In the genomic region with DNA sequence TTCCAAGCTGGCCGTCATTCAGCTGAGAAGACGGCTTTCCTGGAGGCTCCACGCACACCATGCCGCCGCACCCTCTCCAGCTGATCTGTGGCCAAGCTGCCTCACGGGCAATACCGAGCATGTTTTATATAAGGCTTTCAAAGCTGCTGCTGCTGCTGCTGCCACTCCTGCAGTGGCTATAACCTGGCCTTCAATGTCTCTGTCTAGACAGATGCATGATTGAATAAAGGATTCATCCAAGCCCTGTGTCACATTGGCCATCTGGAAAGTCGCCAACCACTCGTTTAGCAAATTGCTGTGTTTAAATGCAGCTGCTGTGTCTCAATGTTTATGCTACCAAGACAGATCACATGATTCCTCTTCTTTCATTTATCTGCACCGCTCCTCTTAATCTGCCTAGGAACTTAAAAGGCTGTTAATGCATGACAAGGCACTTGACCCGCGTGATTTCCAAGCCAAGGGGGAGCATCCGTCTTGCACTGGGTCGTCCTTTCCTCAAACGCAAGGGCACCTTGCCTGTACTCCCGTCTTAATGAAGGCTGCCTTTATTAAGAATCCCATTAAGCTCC, we compare ENCODE assay signal across 9 cellular contexts.
DNase-seq lines count a peak whose midpoint lies in the region; ATAC-seq and TF ChIP-seq lines count a peak whose summit lies in the region.
"Had no signal": no experiment of that assay in that cellular context is flagged by ENCODE, and none has a peak within 500 bp of the region (broad histone marks: within the 10 kb centered on the region; RNA-seq: fewer than 3 reads in every experiment).

No MANE protein-coding gene starts in this region.

- POLR2A ChIA-PET in Panc1 (lab: Charles Lee): no interaction called here

- peak; percentile 93 for DNase-seq in NCI-H1092 treated with DMSO at 0.1 percent for 48 hours (lab: John Stamatoyannopoulos, UW)
- no peak for DNase-seq in Panc1 (ENCODE audit: low read depth, low spot score)
- peak; percentile 33 for DNase-seq in globus pallidus (ENCODE audit: low spot score)
- DNase-seq in smooth muscle cell (lab: John Stamatoyannopoulos, UW; ENCODE audit: unreplicated experiment): peak; percentile 19
- DNase-seq in GM13976 (ENCODE audit: low spot score): no peak
- DNase-seq in central memory CD4-positive, alpha-beta T cell: no peak
- DNase-seq: nephron progenitor cell had no signal

- intact Hi-C loops in Panc1 (cut with micrococcal nuclease; ENCODE audit: unreplicated experiment): loop anchor here (10.0 kb wide), 1 partner anchor 242 kb away; no protein-coding TSS in a partner anchor

- H2AFZ ChIP-seq in smooth muscle cell (ENCODE audit: low read depth): no peak overlapping the region

- in situ Hi-C loops in Panc1 (cut with HindIII; ENCODE audit: low pct_unique_long_range_greater_than_20kb, low sequenced_read_pairs) (no loop called here), GM13976 (cut with MboI; ENCODE audit: low sequenced_read_pairs, unreplicated experiment) (loop anchor here (25.0 kb wide), 1 partner anchor 359 kb away; no protein-coding TSS in a partner anchor)

- H3K4me3 ChIP-seq in Panc1 (ENCODE audit: low read depth in 2 of 2, low read length in 2 of 2): no peak overlapping the region
- H3K4me3 ChIP-seq in smooth muscle cell: no peak overlapping the region

- H3K36me3 ChIP-seq in Panc1 (ENCODE audit: control insufficient read depth, insufficient read depth, low read length) (no peaks in the 10 kb centered on the region), smooth muscle cell (ENCODE audit: low read depth) (no peaks in the 10 kb centered on the region)

- H3F3A ChIP-seq in smooth muscle cell (ENCODE audit: low read depth): peaks cover 14% of the 10 kb centered on the region

- H3K4me2 ChIP-seq in smooth muscle cell: peak overlapping the region; percentile 66

- no peaks in the 10 kb centered on the region for H4K20me1 ChIP-seq in smooth muscle cell (ENCODE audit: low read depth)

- H3K79me2 ChIP-seq in smooth muscle cell (ENCODE audit: low read depth): no peaks in the 10 kb centered on the region

- H3K27me3 ChIP-seq in Panc1 (ENCODE audit: control insufficient read depth, insufficient read depth, low read length) (no peaks in the 10 kb centered on the region), smooth muscle cell (ENCODE audit: low read depth) (no peaks in the 10 kb centered on the region)

- H3K4me1 ChIP-seq in Panc1 (ENCODE audit: control insufficient read depth, insufficient read depth, low read length): peaks cover 21% of the 10 kb centered on the region
- H3K4me1 ChIP-seq in smooth muscle cell (ENCODE audit: low read depth): no peaks in the 10 kb centered on the region

- CTCF ChIA-PET in Panc1 (lab: Charles Lee): no interaction called here

- 39% methylated on average over 16 of the region's 16 CpGs for WGBS in smooth muscle cell (ENCODE audit: low lambda C conversion rate)

- H3K27ac ChIP-seq in Panc1 (ENCODE audit: low read length) (peak overlapping the region; percentile 89), smooth muscle cell (ENCODE audit: low read depth) (peak overlapping the region; percentile 96)

- BruUV-seq in Panc1 (replicated peaks; lab: Mats Ljungman, UMichigan): no TSS peak

- H3K9me3 ChIP-seq in Panc1 (ENCODE audit: control insufficient read depth, insufficient read depth, low read depth, low read length) (no peaks in the 10 kb centered on the region), smooth muscle cell (replicated peaks; ENCODE audit: low read depth) (no peaks in the 10 kb centered on the region)

- TF ChIP-seq CTCF in Panc1 (IDR thresholded peaks at IDR 0.05) (no peak), smooth muscle cell (IDR thresholded peaks at IDR 0.05; ENCODE audit: borderline replicate concordance, insufficient read depth, poor library complexity, severe bottlenecking) (no peak), GM13976 (IDR thresholded peaks at IDR 0.05; ENCODE audit: borderline replicate concordance, control extremely low read depth, extremely low read depth, insufficient read depth, missing control alignments) (no peak)

- H3K9ac ChIP-seq in smooth muscle cell (ENCODE audit: low read depth): peak overlapping the region; percentile 71

- ATAC-seq in Panc1 (no peak), GM21576 (IDR thresholded peaks at IDR 0.05; ENCODE audit: unreplicated experiment) (no peak), HG03045 (IDR thresholded peaks at IDR 0.05; ENCODE audit: unreplicated experiment) (no peak)

Comparison
In these comparisons a context has a peak if more than half of its experiments do, and no peak if none do; other contexts are left out.
1. DNase-seq: peak in NCI-H1092 treated with DMSO at 0.1 percent for 48 hours (single experiment), globus pallidus (single experiment) and smooth muscle cell (single experiment); none in Panc1 (single experiment), GM13976 (single experiment) and central memory CD4-positive, alpha-beta T cell (single experiment).